10 cellular contexts compared by ENCODE assay signal in genomic region chr20:56412473-56412790, GRCh38. TPM values are rescaled to one million over a fixed set of nuclear protein-coding genes. Genes with fewer than 3 reads are reported as not detected.
DNase-seq lines count a peak whose midpoint lies in the region; ATAC-seq and TF ChIP-seq lines count a peak whose summit lies in the region.
"Had no signal": no experiment of that assay in that cellular context is flagged by ENCODE, and none has a peak within 500 bp of the region (broad histone marks: within the 10 kb centered on the region; RNA-seq: fewer than 3 reads in every experiment).

No MANE protein-coding gene starts in this region.

- no peak for TF ChIP-seq CTCF in AG04449 (IDR thresholded peaks at IDR 0.05; ENCODE audit: insufficient read depth, low read length, missing control alignments)

- POLR2A ChIA-PET in AG04449 (lab: Yijun Ruan, JAX) = interaction anchor here (1.0 to 1.9 kb wide), 5 partner anchors 17 to 28 kb away, joined by 4 to 15 read pairs (median 6); partner anchors contain the start of gene AURKA

- peaks cover 14 to 15% (median 14%) of the 10 kb centered on the region in 3 donors for H3K4me1 Mint-ChIP-seq in naive B cell

- H3K4me3 Mint-ChIP-seq in naive B cell = peak overlapping the region in 7 of 8 donors; percentile 52 to 84 (median 65)

- no peaks in the 10 kb centered on the region for H3K9me3 Mint-ChIP-seq in naive B cell

- DNase-seq in AG04449 (ENCODE audit: low read depth, low spot score) (no peak), caudate nucleus (lab: John Stamatoyannopoulos, UW) (no peak), naive B cell (no peak), SIG-M5 (lab: John Stamatoyannopoulos, UW) (no peak), germinal center (ENCODE audit: low spot score) (no peak), NCI-H2107 (lab: John Stamatoyannopoulos, UW) (no peak), NCI-H2029 (lab: John Stamatoyannopoulos, UW) (no peak)
- DNase-seq in Jurkat, Clone E6-1 (ENCODE audit: low read depth, low spot score) = no peak
- DNase-seq: MM.1S; stimulated activated CD4-positive, alpha-beta T cell treated with anti-CD3 and anti-CD28 coated beads, Interleukin-12 subunit alpha, Interleukin-12 subunit beta, amount 100 ng/mL, for 4 hours had no signal

- peak overlapping the region; percentile 64 for H3K27ac ChIP-seq in caudate nucleus (ENCODE audit: low read depth, low read length)

- CTCF ChIA-PET in AG04449 (lab: Yijun Ruan, JAX) = interaction anchor here (0.8 to 8.5 kb wide), 6 partner anchors 11 to 103 kb away, joined by 3 to 52 read pairs (median 6); no protein-coding TSS in a partner anchor

- H3K27me3 Mint-ChIP-seq in naive B cell = no peaks in the 10 kb centered on the region

- H3K27ac Mint-ChIP-seq in naive B cell = peak overlapping the region in 5 of 6 donors; percentile 3 to 86 (median 32)

- peaks cover 6 to 8% of the 10 kb centered on the region in 2 donors for H3K36me3 Mint-ChIP-seq in naive B cell

- ATAC-seq in naive B cell (ENCODE audit: low read depth in 2 of 2) = no peak

- H3K4me3 ChIP-seq in AG04449 (ENCODE audit: low read depth, low read length) = peak overlapping the region; percentile 58
- peak overlapping the region; percentile 26 for H3K4me3 ChIP-seq in Jurkat, Clone E6-1 (ENCODE audit: low read length)

RNA-seq across cellular contexts. Expression of gene CASS4, which starts 0.4 kb away (rescaled TPM):
- polyA plus RNA-seq in Jurkat, Clone E6-1 (2012; ENCODE audit: insufficient read depth, insufficient read length) = 0.42 TPM
- polyA plus RNA-seq in naive B cell (ENCODE audit: low read depth in 6 of 6) = under 1 TPM in 4 of 6 donors, not detected in 2; 0.20 to 0.46 (median 0.28) TPM

RNA-seq across cellular contexts. Expression of gene CSTF1, which starts 20.0 kb away (rescaled TPM):
- polyA plus RNA-seq in Jurkat, Clone E6-1 (2012; ENCODE audit: insufficient read depth, insufficient read length) = 57.0 TPM
- polyA plus RNA-seq in naive B cell (ENCODE audit: low read depth in 6 of 6) = 10 to 100 TPM; 23.6 to 38.0 (median 26.5) TPM

RNA-seq across cellular contexts. Expression of gene AURKA, which starts 20.4 kb away (rescaled TPM):
- 94.2 TPM for polyA plus RNA-seq in Jurkat, Clone E6-1 (2012; ENCODE audit: insufficient read depth, insufficient read length)
- 1 to 10 TPM in 2 of 6 donors, under 1 TPM in 3, not detected in 1; 0.13 to 1.6 (median 0.96) TPM for polyA plus RNA-seq in naive B cell (ENCODE audit: low read depth in 6 of 6)

RNA-seq across cellular contexts. Expression of gene FAM210B, which starts 53.7 kb away (rescaled TPM):
- polyA plus RNA-seq in Jurkat, Clone E6-1 (2012; ENCODE audit: insufficient read depth, insufficient read length) = 6.3 TPM
- polyA plus RNA-seq in naive B cell (ENCODE audit: low read depth in 6 of 6) = 10 to 100 TPM; 10.5 to 25.6 (median 13.6) TPM

RNA-seq across cellular contexts. Expression of gene RTF2, which starts 56.0 kb away (rescaled TPM):
- polyA plus RNA-seq in Jurkat, Clone E6-1 (2012; ENCODE audit: insufficient read depth, insufficient read length) = 159 TPM
- polyA plus RNA-seq in naive B cell (ENCODE audit: low read depth in 6 of 6) = 100 to 1,000 TPM; 130 to 152 (median 141) TPM
